Comparison of ENCODE assay signal across 1 cellular context in the genomic region with DNA sequence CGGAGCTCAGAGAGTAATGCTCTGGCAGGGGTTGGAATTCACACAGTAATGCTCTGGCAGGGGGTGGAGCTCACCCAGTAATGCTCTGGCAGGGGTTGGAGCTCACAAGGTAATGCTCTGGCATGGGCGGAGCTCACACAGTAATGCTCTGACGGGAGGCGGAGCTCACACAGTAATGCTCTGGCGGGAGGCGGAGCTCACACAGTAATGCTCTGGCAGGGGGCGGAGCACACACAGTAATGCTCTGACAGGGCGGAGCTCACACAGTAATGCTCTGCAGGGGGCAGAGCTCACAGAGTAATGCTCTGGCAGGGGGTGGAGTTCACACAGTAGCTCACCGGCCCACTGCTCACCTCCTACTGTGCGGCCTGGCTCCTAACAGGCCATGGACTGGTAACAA.
TF ChIP-seq lines count a peak whose summit lies in the region.

No MANE protein-coding gene starts in this region.

TF ChIP-seq in HepG2, 621 proteins besides CTCF, POLR2A, EP300 and RAD21:
- TF ChIP-seq ZKSCAN1 (IDR thresholded peaks at IDR 0.05; ENCODE audit: low read length) (peak; percentile 48; the same call in 1 of the 2 replicates), ZBTB33 (CRISPR knock-in tag; IDR thresholded peaks at IDR 0.05) (peak; percentile 46; the same call in 1 of the 2 replicates), U2AF2 (IDR thresholded peaks at IDR 0.05; ENCODE audit: low read depth, low read length) (peak; percentile 90; the same call in 1 of the 2 replicates), ZBTB38 (CRISPR knock-in tag; IDR thresholded peaks at IDR 0.05) (peak; percentile 51; the same call in 1 of the 2 replicates), ZBTB39 (CRISPR knock-in tag; IDR thresholded peaks at IDR 0.05) (peak; percentile 100), ARID5B (CRISPR knock-in tag; IDR thresholded peaks at IDR 0.05) (no peak), ZNF44 (CRISPR knock-in tag; IDR thresholded peaks at IDR 0.05) (no peak)
- TF ChIP-seq, protein P1, sequence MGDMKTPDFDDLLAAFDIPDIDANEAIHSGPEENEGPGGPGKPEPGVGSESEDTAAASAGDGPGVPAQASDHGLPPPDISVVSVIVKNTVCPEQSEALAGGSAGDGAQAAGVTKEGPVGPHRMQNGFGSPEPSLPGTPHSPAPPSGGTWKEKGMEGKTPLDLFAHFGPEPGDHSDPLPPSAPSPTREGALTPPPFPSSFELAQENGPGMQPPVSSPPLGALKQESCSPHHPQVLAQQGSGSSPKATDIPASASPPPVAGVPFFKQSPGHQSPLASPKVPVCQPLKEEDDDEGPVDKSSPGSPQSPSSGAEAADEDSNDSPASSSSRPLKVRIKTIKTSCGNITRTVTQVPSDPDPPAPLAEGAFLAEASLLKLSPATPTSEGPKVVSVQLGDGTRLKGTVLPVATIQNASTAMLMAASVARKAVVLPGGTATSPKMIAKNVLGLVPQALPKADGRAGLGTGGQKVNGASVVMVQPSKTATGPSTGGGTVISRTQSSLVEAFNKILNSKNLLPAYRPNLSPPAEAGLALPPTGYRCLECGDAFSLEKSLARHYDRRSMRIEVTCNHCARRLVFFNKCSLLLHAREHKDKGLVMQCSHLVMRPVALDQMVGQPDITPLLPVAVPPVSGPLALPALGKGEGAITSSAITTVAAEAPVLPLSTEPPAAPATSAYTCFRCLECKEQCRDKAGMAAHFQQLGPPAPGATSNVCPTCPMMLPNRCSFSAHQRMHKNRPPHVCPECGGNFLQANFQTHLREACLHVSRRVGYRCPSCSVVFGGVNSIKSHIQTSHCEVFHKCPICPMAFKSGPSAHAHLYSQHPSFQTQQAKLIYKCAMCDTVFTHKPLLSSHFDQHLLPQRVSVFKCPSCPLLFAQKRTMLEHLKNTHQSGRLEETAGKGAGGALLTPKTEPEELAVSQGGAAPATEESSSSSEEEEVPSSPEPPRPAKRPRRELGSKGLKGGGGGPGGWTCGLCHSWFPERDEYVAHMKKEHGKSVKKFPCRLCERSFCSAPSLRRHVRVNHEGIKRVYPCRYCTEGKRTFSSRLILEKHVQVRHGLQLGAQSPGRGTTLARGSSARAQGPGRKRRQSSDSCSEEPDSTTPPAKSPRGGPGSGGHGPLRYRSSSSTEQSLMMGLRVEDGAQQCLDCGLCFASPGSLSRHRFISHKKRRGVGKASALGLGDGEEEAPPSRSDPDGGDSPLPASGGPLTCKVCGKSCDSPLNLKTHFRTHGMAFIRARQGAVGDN (CRISPR knock-in tag; IDR thresholded peaks at IDR 0.05) = peak; percentile 45
